1 cellular context compared by ENCODE assay signal in the genomic region with DNA sequence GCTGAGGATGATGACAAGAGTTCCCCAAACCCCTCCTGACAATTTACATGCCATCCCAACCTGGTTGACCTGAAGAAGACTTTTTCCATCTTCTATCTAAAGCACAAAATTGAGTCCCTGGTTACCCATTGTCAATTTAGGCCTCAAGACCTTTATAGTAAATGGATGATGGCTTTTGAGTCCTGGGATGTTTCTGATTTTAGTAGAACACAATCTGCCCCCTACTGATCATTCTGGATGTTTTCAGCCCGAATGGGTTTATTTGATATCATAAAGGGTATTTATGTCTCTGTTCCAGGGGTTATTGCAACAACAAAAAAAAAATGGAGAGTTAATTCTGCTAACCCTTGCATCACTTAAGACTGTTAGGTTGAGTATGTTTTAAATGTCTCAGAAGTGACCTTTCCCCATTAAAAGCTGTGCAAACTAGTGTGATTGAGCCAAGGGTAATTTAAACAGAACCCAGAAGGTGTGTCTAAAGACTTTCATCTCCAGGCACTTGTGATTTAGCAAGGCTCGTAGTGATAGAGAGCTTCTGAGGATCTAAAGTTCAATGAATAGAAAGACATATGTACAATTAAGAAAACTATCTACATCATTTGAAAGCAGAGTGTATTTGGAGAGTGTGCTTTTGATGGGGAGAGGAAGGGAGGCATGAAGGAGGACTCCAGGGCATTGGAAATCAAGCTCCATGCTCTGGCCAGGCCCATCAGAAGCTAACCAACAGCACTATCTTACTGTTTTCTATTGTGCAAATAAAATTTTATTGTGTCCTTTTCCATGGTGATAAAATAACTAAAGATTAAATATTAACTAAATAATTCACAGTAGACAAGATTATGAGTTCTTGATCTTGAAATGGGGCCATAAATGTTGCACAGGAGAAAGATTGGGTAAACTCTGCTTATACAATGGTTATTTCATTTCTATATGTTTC.
TF ChIP-seq lines count a peak whose summit lies in the region.

No MANE protein-coding gene starts in this region.

TF ChIP-seq in WTC11, 78 proteins besides CTCF, POLR2A, EP300 and RAD21 (continued from another document):
- TF ChIP-seq, protein P1, sequence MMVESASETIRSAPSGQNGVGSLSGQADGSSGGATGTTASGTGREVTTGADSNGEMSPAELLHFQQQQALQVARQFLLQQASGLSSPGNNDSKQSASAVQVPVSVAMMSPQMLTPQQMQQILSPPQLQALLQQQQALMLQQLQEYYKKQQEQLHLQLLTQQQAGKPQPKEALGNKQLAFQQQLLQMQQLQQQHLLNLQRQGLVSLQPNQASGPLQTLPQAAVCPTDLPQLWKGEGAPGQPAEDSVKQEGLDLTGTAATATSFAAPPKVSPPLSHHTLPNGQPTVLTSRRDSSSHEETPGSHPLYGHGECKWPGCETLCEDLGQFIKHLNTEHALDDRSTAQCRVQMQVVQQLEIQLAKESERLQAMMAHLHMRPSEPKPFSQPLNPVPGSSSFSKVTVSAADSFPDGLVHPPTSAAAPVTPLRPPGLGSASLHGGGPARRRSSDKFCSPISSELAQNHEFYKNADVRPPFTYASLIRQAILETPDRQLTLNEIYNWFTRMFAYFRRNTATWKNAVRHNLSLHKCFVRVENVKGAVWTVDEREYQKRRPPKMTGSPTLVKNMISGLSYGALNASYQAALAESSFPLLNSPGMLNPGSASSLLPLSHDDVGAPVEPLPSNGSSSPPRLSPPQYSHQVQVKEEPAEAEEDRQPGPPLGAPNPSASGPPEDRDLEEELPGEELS (CRISPR knock-in tag; IDR thresholded peaks at IDR 0.05) = no peak
- TF ChIP-seq ZNF396 (CRISPR knock-in tag; IDR thresholded peaks at IDR 0.05; ENCODE audit: borderline replicate concordance) (no peak), MXD4 (CRISPR knock-in tag; IDR thresholded peaks at IDR 0.05; ENCODE audit: borderline replicate concordance) (no peak), NFATC4 (CRISPR knock-in tag; IDR thresholded peaks at IDR 0.05) (no peak), PRRX2 (CRISPR knock-in tag; IDR thresholded peaks at IDR 0.05) (no peak)
